ENCODE assay signal across 12 cellular contexts in genomic region chr10:93124580-93125318, GRCh38. TPM values are rescaled to one million over a fixed set of nuclear protein-coding genes. Genes with fewer than 3 reads are reported as not detected.
DNase-seq lines count a peak whose midpoint lies in the region; ATAC-seq and TF ChIP-seq lines count a peak whose summit lies in the region.
"Had no signal": no experiment of that assay in that cellular context is flagged by ENCODE, and none has a peak within 500 bp of the region (broad histone marks: within the 10 kb centered on the region; RNA-seq: fewer than 3 reads in every experiment).

No MANE protein-coding gene starts in this region.

- intact Hi-C loops in thyroid gland (cut with DNase I), result no loop called here

- peaks cover 0 to 28% (median 16%) of the 10 kb centered on the region in 9 donors for H3K9me3 Mint-ChIP-seq in naive thymus-derived CD8-positive, alpha-beta T cell

- H3K4me1 Mint-ChIP-seq in naive thymus-derived CD8-positive, alpha-beta T cell, result peaks cover 27 to 40% (median 35%) of the 10 kb centered on the region in 4 donors

- H3K4me3 Mint-ChIP-seq in naive thymus-derived CD8-positive, alpha-beta T cell, result peak overlapping the region; percentile 38 to 84 (median 72)
- H3K4me3 Mint-ChIP-seq: activated CD8-positive, alpha-beta T cell treated with anti-CD3 and anti-CD28 coated beads, Interleukin-2, amount 10 ng/mL, durations not matched to agents 7 days and 5 days had no signal

- POLR2A ChIA-PET in naive thymus-derived CD8-positive, alpha-beta T cell (lab: Charles Lee), result no interaction called here

- no peak overlapping the region for H3K27ac ChIP-seq in thyroid gland
- H3K27ac ChIP-seq: body of pancreas, SJSA1 had no signal

- H3K36me3 Mint-ChIP-seq in naive thymus-derived CD8-positive, alpha-beta T cell, result peaks cover 0 to 21% (median 7%) of the 10 kb centered on the region in 3 donors

- TF ChIP-seq CTCF in thyroid gland (IDR thresholded peaks at IDR 0.05) (no peak), omental fat pad (IDR thresholded peaks at IDR 0.05) (no peak)

- H3K36me3 ChIP-seq in thyroid gland, result no peaks in the 10 kb centered on the region
- H3K36me3 ChIP-seq: SJSA1 had no signal

- peak overlapping the region in 9 of 10 donors; percentile 13 to 90 (median 81) for H3K27ac Mint-ChIP-seq in naive thymus-derived CD8-positive, alpha-beta T cell
- H3K27ac Mint-ChIP-seq: activated CD8-positive, alpha-beta T cell treated with anti-CD3 and anti-CD28 coated beads, Interleukin-2, amount 10 ng/mL, durations not matched to agents 7 days and 5 days had no signal

- no peak overlapping the region for H3K4me3 ChIP-seq in thyroid gland (replicated peaks in 1 of 3)
- H3K4me3 ChIP-seq: body of pancreas, SJSA1 had no signal

- H3K9me3 ChIP-seq in thyroid gland, result no peaks in the 10 kb centered on the region

- no peaks in the 10 kb centered on the region for H3K4me1 ChIP-seq in thyroid gland
- H3K4me1 ChIP-seq: body of pancreas, SJSA1 had no signal

- H3K27me3 Mint-ChIP-seq in naive thymus-derived CD8-positive, alpha-beta T cell, result peaks cover 0 to 2% (median 0%) of the 10 kb centered on the region in 5 donors

- no peaks in the 10 kb centered on the region for H3K27me3 ChIP-seq in thyroid gland
- H3K27me3 ChIP-seq: body of pancreas, SJSA1 had no signal

- 58 to 71% methylated on average over 6 of the region's 6 CpGs for WGBS in thyroid gland, 2 donors

- DNase-seq in MV-4-11 (lab: John Stamatoyannopoulos, UW), result peak; percentile 91
- DNase-seq in naive thymus-derived CD8-positive, alpha-beta T cell, result peak in 3 of 10 donors; percentile 16 to 43 (median 36)
- no peak for DNase-seq in stimulated activated CD4-positive, alpha-beta T cell treated with anti-CD3 and anti-CD28 coated beads, Interleukin-1b, Interleukin-23, amount 100 ng/mL, for 48 hours
- no peak for DNase-seq in thyroid gland
- no peak for DNase-seq in omental fat pad (ENCODE audit: low spot score)
- DNase-seq: activated CD8-positive, alpha-beta T cell treated with anti-CD3 and anti-CD28 coated beads, Interleukin-2, amount 10 ng/mL, durations not matched to agents 7 days and 5 days; body of pancreas; EL; kidney had no signal

- ATAC-seq in GM18870 (IDR thresholded peaks at IDR 0.05; ENCODE audit: unreplicated experiment) (peak; percentile 67), HG02884 (IDR thresholded peaks at IDR 0.05; ENCODE audit: unreplicated experiment) (peak; percentile 60), omental fat pad (ENCODE audit: low FRiP score) (no peak)
- peak; percentile 37 to 80 for ATAC-seq in naive thymus-derived CD8-positive, alpha-beta T cell
- ATAC-seq: activated CD8-positive, alpha-beta T cell treated with anti-CD3 and anti-CD28 coated beads, Interleukin-2, amount 10 ng/mL, durations not matched to agents 7 days and 5 days; body of pancreas had no signal

- TF ChIP-seq POLR2A in thyroid gland (IDR thresholded peaks at IDR 0.05), result no peak

RNA-seq across cellular contexts. Expression of gene CYP26A1, which starts 51.1 kb away (rescaled TPM):
- not detected for total RNA-seq in naive thymus-derived CD8-positive, alpha-beta T cell
- not detected for polyA plus RNA-seq in naive thymus-derived CD8-positive, alpha-beta T cell
- total RNA-seq in thyroid gland (not detected), omental fat pad (1 to 10 TPM in 1 of 4 donors, not detected in 3; 1.7 TPM)
- total RNA-seq: activated CD8-positive, alpha-beta T cell treated with anti-CD3 and anti-CD28 coated beads, Interleukin-2, amount 10 ng/mL, durations not matched to agents 7 days and 5 days had no signal
